11 cellular contexts compared by ENCODE assay signal in the genomic region with DNA sequence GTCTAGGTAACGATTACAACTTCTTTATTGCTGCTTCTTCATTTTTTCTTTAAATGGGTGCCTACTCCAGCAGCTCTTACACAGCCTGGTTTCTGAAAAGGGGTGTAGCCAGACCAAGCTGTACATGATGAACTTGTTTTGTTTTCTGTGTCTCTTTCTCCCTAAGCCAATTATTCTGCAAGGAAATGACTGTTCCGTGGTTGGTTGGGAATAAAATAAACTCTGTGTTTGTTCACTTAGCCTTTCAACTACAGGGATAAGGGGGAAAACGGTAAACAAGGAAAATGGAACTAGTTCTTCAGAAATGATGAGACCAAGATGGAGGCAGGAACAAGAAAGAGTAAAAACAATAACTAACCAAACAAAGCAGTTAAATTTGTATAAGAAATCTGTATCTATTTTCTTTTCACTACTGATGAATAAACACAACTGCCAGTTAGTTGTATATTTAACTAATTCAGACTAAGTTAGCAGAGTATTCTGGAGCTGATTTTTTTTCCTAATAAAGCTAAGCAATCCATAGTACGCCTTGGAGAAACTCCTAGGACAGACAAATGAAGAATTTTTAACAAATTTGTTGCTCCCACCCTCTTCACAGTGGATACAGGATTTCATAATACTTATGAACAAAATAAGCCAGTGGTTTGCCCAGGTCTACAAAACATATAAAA. TPM values are rescaled to one million over a fixed set of nuclear protein-coding genes. Genes with fewer than 3 reads are reported as not detected.
DNase-seq lines count a peak whose midpoint lies in the region; ATAC-seq and TF ChIP-seq lines count a peak whose summit lies in the region.
"Had no signal": no experiment of that assay in that cellular context is flagged by ENCODE, and none has a peak within 500 bp of the region (broad histone marks: within the 10 kb centered on the region; RNA-seq: fewer than 3 reads in every experiment).

A gene with protein sequence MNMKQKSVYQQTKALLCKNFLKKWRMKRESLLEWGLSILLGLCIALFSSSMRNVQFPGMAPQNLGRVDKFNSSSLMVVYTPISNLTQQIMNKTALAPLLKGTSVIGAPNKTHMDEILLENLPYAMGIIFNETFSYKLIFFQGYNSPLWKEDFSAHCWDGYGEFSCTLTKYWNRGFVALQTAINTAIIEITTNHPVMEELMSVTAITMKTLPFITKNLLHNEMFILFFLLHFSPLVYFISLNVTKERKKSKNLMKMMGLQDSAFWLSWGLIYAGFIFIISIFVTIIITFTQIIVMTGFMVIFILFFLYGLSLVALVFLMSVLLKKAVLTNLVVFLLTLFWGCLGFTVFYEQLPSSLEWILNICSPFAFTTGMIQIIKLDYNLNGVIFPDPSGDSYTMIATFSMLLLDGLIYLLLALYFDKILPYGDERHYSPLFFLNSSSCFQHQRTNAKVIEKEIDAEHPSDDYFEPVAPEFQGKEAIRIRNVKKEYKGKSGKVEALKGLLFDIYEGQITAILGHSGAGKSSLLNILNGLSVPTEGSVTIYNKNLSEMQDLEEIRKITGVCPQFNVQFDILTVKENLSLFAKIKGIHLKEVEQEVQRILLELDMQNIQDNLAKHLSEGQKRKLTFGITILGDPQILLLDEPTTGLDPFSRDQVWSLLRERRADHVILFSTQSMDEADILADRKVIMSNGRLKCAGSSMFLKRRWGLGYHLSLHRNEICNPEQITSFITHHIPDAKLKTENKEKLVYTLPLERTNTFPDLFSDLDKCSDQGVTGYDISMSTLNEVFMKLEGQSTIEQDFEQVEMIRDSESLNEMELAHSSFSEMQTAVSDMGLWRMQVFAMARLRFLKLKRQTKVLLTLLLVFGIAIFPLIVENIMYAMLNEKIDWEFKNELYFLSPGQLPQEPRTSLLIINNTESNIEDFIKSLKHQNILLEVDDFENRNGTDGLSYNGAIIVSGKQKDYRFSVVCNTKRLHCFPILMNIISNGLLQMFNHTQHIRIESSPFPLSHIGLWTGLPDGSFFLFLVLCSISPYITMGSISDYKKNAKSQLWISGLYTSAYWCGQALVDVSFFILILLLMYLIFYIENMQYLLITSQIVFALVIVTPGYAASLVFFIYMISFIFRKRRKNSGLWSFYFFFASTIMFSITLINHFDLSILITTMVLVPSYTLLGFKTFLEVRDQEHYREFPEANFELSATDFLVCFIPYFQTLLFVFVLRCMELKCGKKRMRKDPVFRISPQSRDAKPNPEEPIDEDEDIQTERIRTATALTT (N-terminal part only) (minus strand): TSS at position 94 of the 671 bp plus-strand sequence. CDS start 1,192 bp downstream, outside the sequence.

- TF ChIP-seq CTCF in RWPE2 (IDR thresholded peaks at IDR 0.05; ENCODE audit: poor library complexity, severe bottlenecking) = no peak

- no peak within 1 kb of the TSS for H3K4me3 Mint-ChIP-seq in activated naive CD8-positive, alpha-beta T cell treated with anti-CD3 and anti-CD28 coated beads for 36 hours

- H3K27ac Mint-ChIP-seq in activated naive CD8-positive, alpha-beta T cell treated with anti-CD3 and anti-CD28 coated beads for 36 hours = no peak within 1 kb of the TSS

- H3K27me3 ChIP-seq in RWPE2 (ENCODE audit: insufficient read depth, poor library complexity, severe bottlenecking) = no peaks in the 10 kb centered on the region

- H3K27ac ChIP-seq in RWPE2 (ENCODE audit: poor library complexity, severe bottlenecking) (no peak within 1 kb of the TSS), urinary bladder (ENCODE audit: low read depth) (no peak within 1 kb of the TSS)

- no peak for DNase-seq in RWPE2 (ENCODE audit: low spot score)
- DNase-seq in fibroblast of gingiva (ENCODE audit: low read depth) = peak; percentile 76
- DNase-seq in myocyte (ENCODE audit: low read depth) = peak; percentile 3
- no peak for DNase-seq in activated CD4-positive, alpha-beta T cell treated with anti-CD3 and anti-CD28 coated beads, Interleukin-2, amount 50 U/mL, for 48 hours
- no peak for DNase-seq in NCI-H226
- no peak for DNase-seq in activated naive CD8-positive, alpha-beta T cell treated with anti-CD3 and anti-CD28 coated beads for 36 hours
- DNase-seq: activated CD4-positive, alpha-beta T cell treated with anti-CD3 and anti-CD28 coated beads for 4 hours; erythroblast; NCI-H2227 treated with DMSO at 0.1 percent for 48 hours; stimulated activated CD4-positive, alpha-beta T cell treated with anti-CD3 and anti-CD28 coated beads, Interleukin-4, amount 100 ng/mL, for 4 hours had no signal

- H3K4me1 ChIP-seq in RWPE2 (ENCODE audit: insufficient read depth, poor library complexity, severe bottlenecking) (peaks cover 16% of the 10 kb centered on the region), urinary bladder (ENCODE audit: insufficient read depth) (no peaks in the 10 kb centered on the region)

- H3K36me3 ChIP-seq in RWPE2 (ENCODE audit: low read depth) (no peaks in the 10 kb centered on the region), urinary bladder (ENCODE audit: insufficient read depth) (no peaks in the 10 kb centered on the region)

- no peaks in the 10 kb centered on the region for H3K4me1 Mint-ChIP-seq in activated naive CD8-positive, alpha-beta T cell treated with anti-CD3 and anti-CD28 coated beads for 36 hours

- H3K9me3 ChIP-seq in RWPE2 (ENCODE audit: severe bottlenecking) = no peaks in the 10 kb centered on the region

- H3K4me3 ChIP-seq in RWPE2 (ENCODE audit: severe bottlenecking) (no peak within 1 kb of the TSS), urinary bladder (ENCODE audit: low read depth, low read length) (peak within 1 kb of the TSS; percentile 20)

- ATAC-seq in RWPE2 (ENCODE audit: low read depth) = 0 out of 3 replicates have a peak, but pooled peaks have one; percentile 50

- peaks cover 3% of the 10 kb centered on the region for H3K27me3 Mint-ChIP-seq in activated naive CD8-positive, alpha-beta T cell treated with anti-CD3 and anti-CD28 coated beads for 36 hours

- 33% methylated on average over 4 of the region's 4 CpGs for WGBS in urinary bladder

- no peaks in the 10 kb centered on the region for H3K9me3 Mint-ChIP-seq in activated naive CD8-positive, alpha-beta T cell treated with anti-CD3 and anti-CD28 coated beads for 36 hours

- no peaks in the 10 kb centered on the region for H3K36me3 Mint-ChIP-seq in activated naive CD8-positive, alpha-beta T cell treated with anti-CD3 and anti-CD28 coated beads for 36 hours

RNA-seq across cellular contexts. Expression of the gene that starts here (rescaled TPM):
- total RNA-seq in myocyte = under 0.01 TPM in 1 of 2 replicates, not detected in the other
- polyA plus RNA-seq in myocyte (2012) = not detected
- total RNA-seq in urinary bladder = 74.6 TPM
- polyA plus RNA-seq in urinary bladder = 35.9 TPM
- total RNA-seq in activated naive CD8-positive, alpha-beta T cell treated with anti-CD3 and anti-CD28 coated beads for 36 hours = under 1 TPM; 0.10 to 0.23 TPM

Comparison
In these comparisons a context has a peak if more than half of its experiments do, and no peak if none do; other contexts are left out.
1. RNA of the gene that starts here (total RNA-seq): 74.6 TPM in urinary bladder (single experiment); 0.10 to 0.23 TPM in activated naive CD8-positive, alpha-beta T cell treated with anti-CD3 and anti-CD28 coated beads for 36 hours and under 0.01 TPM in myocyte; every median in the first group is over 10 times any median in the second.
2. Peak in DNase-seq in myocyte; RNA of the gene not detected or under 1 TPM.